In genomic region chr19:55258476-55258827, GRCh38 we compare ENCODE assay signal across 8 cellular contexts. TPM values are rescaled to one million over a fixed set of nuclear protein-coding genes. Genes with fewer than 3 reads are reported as not detected.
A peak's percentile ranks its signal among the peaks of the same experiment; 100 is the strongest.
DNase-seq lines count a peak whose midpoint lies in the region; ATAC-seq and TF ChIP-seq lines count a peak whose summit lies in the region.

No MANE protein-coding gene starts in this region.

- peaks cover 44% of the 10 kb centered on the region for H3K4me1 ChIP-seq in CD8-positive, alpha-beta memory T cell (ENCODE audit: insufficient read depth, low read length)
- H3K4me1 ChIP-seq in Loucy (ENCODE audit: insufficient read depth, low read length, poor library complexity, severe bottlenecking) (peaks cover 36% of the 10 kb centered on the region), adipocyte (ENCODE audit: control insufficient read depth, insufficient read depth, low read length) (peaks cover 43% of the 10 kb centered on the region)

- peak in 3 of 5 donors; percentile 45 to 71 (median 53) for DNase-seq in CD8-positive, alpha-beta memory T cell
- DNase-seq in adipocyte (ENCODE audit: low read depth) = peak; percentile 66
- peak; percentile 50 for DNase-seq in stimulated activated CD4-positive, alpha-beta T cell treated with anti-CD3 and anti-CD28 coated beads, Interleukin-4, amount 100 ng/mL, for 24 hours
- DNase-seq in iPS-NIHi7 (ENCODE audit: extremely low spot score) = no peak
- DNase-seq in NCI-H774 (lab: John Stamatoyannopoulos, UW) = no peak

- no peak for TF ChIP-seq CTCF in Loucy (conservative IDR thresholded peaks at IDR 0.05; ENCODE audit: low read length)

- peaks cover 0 to 45% (median 3%) of the 10 kb centered on the region in 3 donors for H3K36me3 Mint-ChIP-seq in CD8-positive, alpha-beta memory T cell

- CTCF ChIA-PET in CD8-positive, alpha-beta memory T cell (lab: Charles Lee) = interaction anchor here (0.8 to 1.3 kb wide), 3 partner anchors 14 to 117 kb away, joined by 3 read pairs; no protein-coding TSS in a partner anchor

- no peak overlapping the region for H2AFZ ChIP-seq in Loucy (ENCODE audit: low read length)

- H3K4me3 Mint-ChIP-seq in CD8-positive, alpha-beta memory T cell = peak overlapping the region; percentile 90 to 97 (median 93)

- H3F3A ChIP-seq in Loucy (ENCODE audit: low read depth) = peaks cover 19% of the 10 kb centered on the region

- ATAC-seq in GM21737 (IDR thresholded peaks at IDR 0.05; ENCODE audit: unreplicated experiment) = peak; percentile 12

- H3K9me2 ChIP-seq in Loucy (replicated peaks; ENCODE audit: low read depth, low read length) = no peaks in the 10 kb centered on the region

- no peaks in the 10 kb centered on the region for H3K9me3 Mint-ChIP-seq in CD8-positive, alpha-beta memory T cell

- H3K9ac ChIP-seq in Loucy (ENCODE audit: low read depth, low read length, poor library complexity, severe bottlenecking) (peak overlapping the region; percentile 100), adipocyte (ENCODE audit: low read length) (peak overlapping the region; percentile 99)

- no peaks in the 10 kb centered on the region for H3K27me3 ChIP-seq in CD8-positive, alpha-beta memory T cell (ENCODE audit: insufficient read depth, low read length, poor library complexity, severe bottlenecking)
- H3K27me3 ChIP-seq in Loucy (ENCODE audit: insufficient read depth, low read length, poor library complexity, severe bottlenecking) (no peaks in the 10 kb centered on the region), adipocyte (replicated peaks; ENCODE audit: control insufficient read depth, insufficient read depth, low read length) (no peaks in the 10 kb centered on the region)

- no peaks in the 10 kb centered on the region for H3K9me3 ChIP-seq in CD8-positive, alpha-beta memory T cell (ENCODE audit: low read length)
- H3K9me3 ChIP-seq in Loucy (ENCODE audit: insufficient read depth, low read depth, low read length) (no peaks in the 10 kb centered on the region), adipocyte (ENCODE audit: control insufficient read depth, low read length) (no peaks in the 10 kb centered on the region), iPS-18c (ENCODE audit: control insufficient read depth, insufficient read depth, low read length) (no peaks in the 10 kb centered on the region)

- peak overlapping the region; percentile 91 for H3K27ac ChIP-seq in CD8-positive, alpha-beta memory T cell (ENCODE audit: low read depth, low read length)

- peaks cover 49% of the 10 kb centered on the region for H3K79me2 ChIP-seq in Loucy (ENCODE audit: insufficient read depth, low read length)

- peak overlapping the region; percentile 83 for H3K4me2 ChIP-seq in Loucy (ENCODE audit: low read depth, low read length, poor library complexity, severe bottlenecking)

- H3K4me3 ChIP-seq in CD8-positive, alpha-beta memory T cell (ENCODE audit: low read length) = peak overlapping the region; percentile 82
- H3K4me3 ChIP-seq in Loucy (ENCODE audit: low read length, poor library complexity, severe bottlenecking) = peak overlapping the region; percentile 89
- peak overlapping the region; percentile 94 for H3K4me3 ChIP-seq in adipocyte (ENCODE audit: low read length)
- peak overlapping the region; percentile 94 for H3K4me3 ChIP-seq in iPS-18c (ENCODE audit: insufficient read depth, low read depth, low read length)

- peaks cover 48 to 52% (median 48%) of the 10 kb centered on the region in 3 donors for H3K4me1 Mint-ChIP-seq in CD8-positive, alpha-beta memory T cell

- peaks cover 0 to 3% of the 10 kb centered on the region in 2 donors for H3K27me3 Mint-ChIP-seq in CD8-positive, alpha-beta memory T cell

- no peaks in the 10 kb centered on the region for H3K36me3 ChIP-seq in CD8-positive, alpha-beta memory T cell (ENCODE audit: insufficient read depth, low read length)
- peaks cover 1% of the 10 kb centered on the region; the same call in 1 of the 2 replicates for H3K36me3 ChIP-seq in Loucy (ENCODE audit: insufficient read depth, low read length)
- no peaks in the 10 kb centered on the region for H3K36me3 ChIP-seq in adipocyte (ENCODE audit: control insufficient read depth, insufficient read depth, low read length, severe bottlenecking)

- POLR2A ChIA-PET in CD8-positive, alpha-beta memory T cell (lab: Charles Lee) = interaction anchor here (0.7 to 2.3 kb wide), 8 partner anchors 21 to 380 kb away, joined by 3 to 33 read pairs (median 5); partner anchors contain the start of genes HSPBP1, KMT5C, TMEM238 and UBE2S

- H4K20me1 ChIP-seq in Loucy (ENCODE audit: insufficient read depth, low read length, poor library complexity, severe bottlenecking) = peaks cover 29% of the 10 kb centered on the region

- H3K27ac Mint-ChIP-seq in CD8-positive, alpha-beta memory T cell = peak overlapping the region; percentile 68 to 99 (median 98)

RNA-seq across cellular contexts. Expression of gene PPP6R1, which starts 0.4 kb away (rescaled TPM):
- total RNA-seq in CD8-positive, alpha-beta memory T cell = 100 to 1,000 TPM; 216 to 225 TPM
- polyA plus RNA-seq in CD8-positive, alpha-beta memory T cell = 143 TPM

RNA-seq across cellular contexts. Expression of gene HSPBP1, which starts 21.5 kb away (rescaled TPM):
- 10 to 100 TPM; 82.9 to 84.1 TPM for total RNA-seq in CD8-positive, alpha-beta memory T cell
- polyA plus RNA-seq in CD8-positive, alpha-beta memory T cell = 46.4 TPM

RNA-seq across cellular contexts. Expression of gene BRSK1, which starts 25.3 kb away (rescaled TPM):
- 1 to 10 TPM; 4.1 to 5.7 TPM for total RNA-seq in CD8-positive, alpha-beta memory T cell
- 0.82 TPM for polyA plus RNA-seq in CD8-positive, alpha-beta memory T cell

RNA-seq across cellular contexts. Expression of gene TMEM86B, which starts 29.9 kb away (rescaled TPM):
- total RNA-seq in CD8-positive, alpha-beta memory T cell = 10 to 100 TPM in 1 of 2 experiments, 1 to 10 TPM in 1; 8.5 to 10.3 TPM
- polyA plus RNA-seq in CD8-positive, alpha-beta memory T cell = 2.9 TPM

RNA-seq across cellular contexts. Expression of gene PTPRH, which starts 49.2 kb away (rescaled TPM):
- total RNA-seq in CD8-positive, alpha-beta memory T cell = not detected
- not detected for polyA plus RNA-seq in CD8-positive, alpha-beta memory T cell

Comparison
In these comparisons a context has a peak if more than half of its experiments do, and no peak if none do; other contexts are left out.
1. DNase-seq: peak in CD8-positive, alpha-beta memory T cell (3 of 5), adipocyte (single experiment) and stimulated activated CD4-positive, alpha-beta T cell treated with anti-CD3 and anti-CD28 coated beads, Interleukin-4, amount 100 ng/mL, for 24 hours (single experiment); none in iPS-NIHi7 (single experiment) and NCI-H774 (single experiment).
2. Peak in every context shown above with its lines, with median percentiles within 50 percentile points of each other: H3K4me3 ChIP-seq.